ENCODE assay signal across 12 cellular contexts in genomic region chr7:92674379-92674778, GRCh38.
DNase-seq lines count a peak whose midpoint lies in the region; ATAC-seq and TF ChIP-seq lines count a peak whose summit lies in the region.
"Had no signal": no experiment of that assay in that cellular context is flagged by ENCODE, and none has a peak within 500 bp of the region (broad histone marks: within the 10 kb centered on the region; RNA-seq: fewer than 3 reads in every experiment).

No MANE protein-coding gene starts in this region.

- no peak for TF ChIP-seq CTCF in hepatocyte (IDR thresholded peaks at IDR 0.05; ENCODE audit: poor library complexity)

- H3K36me3 ChIP-seq in BLaER1 = peaks cover 21% of the 10 kb centered on the region
- no peaks in the 10 kb centered on the region for H3K36me3 ChIP-seq in hepatocyte (replicated peaks; ENCODE audit: insufficient read depth, low read depth)
- H3K36me3 ChIP-seq: gastroesophageal sphincter, thoracic aorta had no signal

- H3K27ac ChIP-seq in BLaER1 = peak overlapping the region; percentile 83
- H3K27ac ChIP-seq in substantia nigra (ENCODE audit: low read depth, low read length, poor library complexity, severe bottlenecking) = no peak overlapping the region
- H3K27ac ChIP-seq in hepatocyte = no peak overlapping the region
- H3K27ac ChIP-seq: C4-2B, gastroesophageal sphincter, thoracic aorta had no signal

- H3K4me3 ChIP-seq in BLaER1 = no peak overlapping the region
- no peak overlapping the region for H3K4me3 ChIP-seq in hepatocyte
- H3K4me3 ChIP-seq: gastroesophageal sphincter, thoracic aorta had no signal

- H3K4me2 ChIP-seq in BLaER1 (peak overlapping the region; percentile 56), hepatocyte (no peak overlapping the region)

- ATAC-seq in GM18868 (IDR thresholded peaks at IDR 0.05; ENCODE audit: unreplicated experiment) = peak; percentile 62
- peak; percentile 50 for ATAC-seq in HG02798 (IDR thresholded peaks at IDR 0.05; ENCODE audit: poor library complexity, unreplicated experiment)
- ATAC-seq in HG03280 (IDR thresholded peaks at IDR 0.05; ENCODE audit: unreplicated experiment) = no peak
- ATAC-seq: gastroesophageal sphincter, Right ventricle myocardium inferior had no signal

- H4K20me1 ChIP-seq in BLaER1 (no peaks in the 10 kb centered on the region), hepatocyte (ENCODE audit: insufficient read depth, poor library complexity, severe bottlenecking) (no peaks in the 10 kb centered on the region)

- peak overlapping the region; percentile 56 for H3K9ac ChIP-seq in BLaER1

- H2AFZ ChIP-seq in hepatocyte = no peak overlapping the region

- no peaks in the 10 kb centered on the region for H3K27me3 ChIP-seq in BLaER1
- H3K27me3 ChIP-seq in hepatocyte = no peaks in the 10 kb centered on the region
- H3K27me3 ChIP-seq: gastroesophageal sphincter had no signal

- H3K9me2 ChIP-seq in hepatocyte (replicated peaks; ENCODE audit: insufficient read depth) = no peaks in the 10 kb centered on the region

- H3K4me1 ChIP-seq in BLaER1 = peaks cover 45% of the 10 kb centered on the region
- H3K4me1 ChIP-seq in hepatocyte (ENCODE audit: insufficient read depth) = no peaks in the 10 kb centered on the region

- peaks cover 28% of the 10 kb centered on the region for H3K79me2 ChIP-seq in hepatocyte

- H3K9me3 ChIP-seq in BLaER1 (no peaks in the 10 kb centered on the region; the same call in 1 of the 2 replicates), hepatocyte (ENCODE audit: low read depth) (no peaks in the 10 kb centered on the region)
- H3K9me3 ChIP-seq: gastroesophageal sphincter, thoracic aorta had no signal

- DNase-seq in NCI-H1417 treated with DMSO at 0.1 percent for 48 hours (lab: John Stamatoyannopoulos, UW) = peak; percentile 84
- DNase-seq in substantia nigra (lab: John Stamatoyannopoulos, UW) = no peak
- DNase-seq in HK-2 (ENCODE audit: unreplicated experiment) = no peak
- DNase-seq in hepatocyte (ENCODE audit: low spot score) = no peak
